Comparison of ENCODE assay signal across 8 cellular contexts in the genomic region with DNA sequence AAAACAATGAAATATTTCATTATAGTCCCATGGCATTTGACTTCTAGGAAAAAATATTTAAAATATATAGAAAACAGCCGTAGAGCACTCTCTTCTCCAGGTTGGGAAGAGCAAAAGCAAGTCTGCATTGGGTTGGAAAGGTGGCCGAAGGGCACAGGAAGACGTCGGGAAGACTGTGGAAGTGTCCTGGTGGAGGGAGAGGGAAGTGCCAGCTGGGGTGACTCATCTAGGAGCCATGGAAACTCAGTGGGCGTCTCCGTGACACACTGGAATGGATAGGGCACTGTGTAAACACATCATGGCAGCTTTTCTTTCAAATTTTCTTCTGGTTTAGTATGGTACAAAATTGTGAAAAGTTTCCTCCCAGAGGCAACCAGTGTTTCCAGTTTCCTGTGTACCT. TPM values are rescaled to one million over a fixed set of nuclear protein-coding genes. Genes with fewer than 3 reads are reported as not detected.
DNase-seq lines count a peak whose midpoint lies in the region.

No MANE protein-coding gene starts in this region.

- H3K9me3 ChIP-seq in mesenchymal stem cell (ENCODE audit: control insufficient read depth, low read length) = no peaks in the 10 kb centered on the region
- no peaks in the 10 kb centered on the region for H3K9me3 ChIP-seq in effector memory CD4-positive, alpha-beta T cell (ENCODE audit: control insufficient read depth, low read length)

- peaks cover 34% of the 10 kb centered on the region for H3K79me1 ChIP-seq in mesenchymal stem cell (replicated peaks; ENCODE audit: low read length, poor library complexity, severe bottlenecking)

- 17% methylated on average over 6 of the region's 6 CpGs for WGBS in mesenchymal stem cell

- no peaks in the 10 kb centered on the region for H3K27me3 ChIP-seq in mesenchymal stem cell (ENCODE audit: control insufficient read depth in 1 of 2, insufficient read depth in 1 of 2, low read length in 2 of 2)
- H3K27me3 ChIP-seq in effector memory CD4-positive, alpha-beta T cell (replicated peaks; ENCODE audit: control insufficient read depth, insufficient read depth, low read length, poor library complexity, severe bottlenecking) = no peaks in the 10 kb centered on the region

- no peak overlapping the region for H3K27ac ChIP-seq in mesenchymal stem cell (ENCODE audit: low read length, poor library complexity, severe bottlenecking)
- H3K27ac ChIP-seq in effector memory CD4-positive, alpha-beta T cell (ENCODE audit: insufficient read depth, low read length, poor library complexity, severe bottlenecking) = no peak overlapping the region

- peak overlapping the region; percentile 76 for H3K9ac ChIP-seq in mesenchymal stem cell (ENCODE audit: low read length)

- H3K23ac ChIP-seq in mesenchymal stem cell (ENCODE audit: low read length in 2 of 2) = no peak overlapping the region

- no peak overlapping the region for H2AK5ac ChIP-seq in mesenchymal stem cell (ENCODE audit: low read length, severe bottlenecking)

- no peak overlapping the region for H3K18ac ChIP-seq in mesenchymal stem cell (ENCODE audit: low read depth in 1 of 2, low read length in 2 of 2)

- H3K4me1 ChIP-seq in mesenchymal stem cell (ENCODE audit: control insufficient read depth, insufficient read depth, low read depth, low read length) = peaks cover 17% of the 10 kb centered on the region
- H3K4me1 ChIP-seq in effector memory CD4-positive, alpha-beta T cell (ENCODE audit: control insufficient read depth, insufficient read depth, low read length, poor library complexity, severe bottlenecking) = no peaks in the 10 kb centered on the region

- no peak overlapping the region for H4K8ac ChIP-seq in mesenchymal stem cell (ENCODE audit: low read length)

- H3K4me3 ChIP-seq in mesenchymal stem cell (ENCODE audit: insufficient read depth in 1 of 2, low read depth in 1 of 2, low read length in 2 of 2) = peak overlapping the region in 1 of 2 experiments; percentile 21
- H3K4me3 ChIP-seq in effector memory CD4-positive, alpha-beta T cell (ENCODE audit: insufficient read depth, low read depth, low read length, poor library complexity, severe bottlenecking) = no peak overlapping the region

- no peak overlapping the region for H2AFZ ChIP-seq in mesenchymal stem cell (ENCODE audit: low read depth, low read length)

- no peak overlapping the region for H2BK12ac ChIP-seq in mesenchymal stem cell (ENCODE audit: low read length in 2 of 2)

- H3K36me3 ChIP-seq in mesenchymal stem cell (ENCODE audit: control insufficient read depth in 1 of 2, insufficient read depth in 2 of 2, low read depth in 1 of 2, low read length in 2 of 2) = peaks cover 41 to 59% of the 10 kb centered on the region in 2 experiments
- peaks cover 51% of the 10 kb centered on the region for H3K36me3 ChIP-seq in effector memory CD4-positive, alpha-beta T cell (ENCODE audit: control insufficient read depth, insufficient read depth, low read length)

- H3K14ac ChIP-seq in mesenchymal stem cell (ENCODE audit: low read length in 2 of 2) = no peak overlapping the region

- no peak overlapping the region for H2BK120ac ChIP-seq in mesenchymal stem cell (ENCODE audit: low read depth, low read length)

- no peak overlapping the region for H3K4ac ChIP-seq in mesenchymal stem cell (ENCODE audit: low read depth in 1 of 2, low read length in 2 of 2)

- no peak overlapping the region for H4K91ac ChIP-seq in mesenchymal stem cell (ENCODE audit: low read length)

- no peak overlapping the region for H2BK15ac ChIP-seq in mesenchymal stem cell (ENCODE audit: low read depth, poor library complexity, severe bottlenecking)

- DNase-seq in CD1c-positive myeloid dendritic cell (ENCODE audit: extremely low spot score) (peak; percentile 53), M059J (ENCODE audit: low read depth) (peak; percentile 89), dermis blood vessel endothelial cell (peak; percentile 91), mesenchymal stem cell (peak; percentile 92), NCI-H1105 treated with DMSO at 0.1 percent for 48 hours (lab: John Stamatoyannopoulos, UW) (no peak), NCI-H748 treated with DMSO at 0.1 percent for 48 hours (lab: John Stamatoyannopoulos, UW) (no peak)
- DNase-seq in effector memory CD4-positive, alpha-beta T cell = no peak
- no peak for DNase-seq in activated CD4-positive, CD25-positive, alpha-beta regulatory T cell (lab: John Stamatoyannopoulos, UW)

- no peak overlapping the region for H2BK5ac ChIP-seq in mesenchymal stem cell (ENCODE audit: low read depth, low read length, poor library complexity, severe bottlenecking)

- no peak overlapping the region for H3K4me2 ChIP-seq in mesenchymal stem cell (ENCODE audit: low read length, poor library complexity, severe bottlenecking)

RNA-seq across cellular contexts. Expression of gene GTPBP1, which starts 12.7 kb away (rescaled TPM):
- total RNA-seq in M059J (2014; rRNA removed; shearing (Covaris generic)) = 22.1 and 37.5 TPM in 2 replicates
- total RNA-seq in dermis blood vessel endothelial cell = 35.1 and 46.7 TPM in 2 replicates
- polyA plus RNA-seq in mesenchymal stem cell (2013, experiment 1 of 2) = 14.9 TPM
- polyA plus RNA-seq in mesenchymal stem cell (2013, experiment 2 of 2) = 13.6 TPM

RNA-seq across cellular contexts. Expression of gene JOSD1, which starts 17.7 kb away (rescaled TPM):
- 53.3 and 68.9 TPM in 2 replicates for total RNA-seq in M059J (2014; rRNA removed; shearing (Covaris generic))
- 98.4 and 117 TPM in 2 replicates for total RNA-seq in dermis blood vessel endothelial cell
- 34.6 TPM for polyA plus RNA-seq in mesenchymal stem cell (2013, experiment 1 of 2)
- 31.7 TPM for polyA plus RNA-seq in mesenchymal stem cell (2013, experiment 2 of 2)

RNA-seq across cellular contexts. Expression of gene TOMM22, which starts 36.7 kb away (rescaled TPM):
- 52.4 and 53.4 TPM in 2 replicates for total RNA-seq in M059J (2014; rRNA removed; shearing (Covaris generic))
- 59.8 and 76.6 TPM in 2 replicates for total RNA-seq in dermis blood vessel endothelial cell
- 43.9 TPM for polyA plus RNA-seq in mesenchymal stem cell (2013, experiment 1 of 2)
- 43.6 TPM for polyA plus RNA-seq in mesenchymal stem cell (2013, experiment 2 of 2)

RNA-seq across cellular contexts. Expression of gene SUN2, which starts 37.4 kb away (rescaled TPM):
- 33.0 and 67.3 TPM in 2 replicates for total RNA-seq in M059J (2014; rRNA removed; shearing (Covaris generic))
- 186 and 260 TPM in 2 replicates for total RNA-seq in dermis blood vessel endothelial cell
- 22.3 TPM for polyA plus RNA-seq in mesenchymal stem cell (2013, experiment 1 of 2)
- polyA plus RNA-seq in mesenchymal stem cell (2013, experiment 2 of 2) = 21.7 TPM

Comparison
In these comparisons a context has a peak if more than half of its experiments do, and no peak if none do; other contexts are left out.
1. DNase-seq: peak in CD1c-positive myeloid dendritic cell (single experiment), M059J (single experiment), dermis blood vessel endothelial cell (single experiment) and mesenchymal stem cell (single experiment); none in effector memory CD4-positive, alpha-beta T cell (0 of 3), NCI-H1105 treated with DMSO at 0.1 percent for 48 hours (single experiment), activated CD4-positive, CD25-positive, alpha-beta regulatory T cell (0 of 4) and NCI-H748 treated with DMSO at 0.1 percent for 48 hours (single experiment).